1 cellular context compared by ENCODE assay signal in genomic region chr1:30892671-30893073, GRCh38.
TF ChIP-seq lines count a peak whose summit lies in the region.

No MANE protein-coding gene starts in this region.

TF ChIP-seq in HepG2, 621 proteins besides CTCF, POLR2A, EP300 and RAD21 (continued from another document and continues in another):
- no peak for TF ChIP-seq PREB (CRISPR knock-in tag; IDR thresholded peaks at IDR 0.05)
- 0 out of 2 replicates have a peak, but pooled peaks have one; percentile 32 for TF ChIP-seq ARID4A (CRISPR knock-in tag; IDR thresholded peaks at IDR 0.05; ENCODE audit: borderline replicate concordance)
- TF ChIP-seq ELF1 (CRISPR knock-in tag; IDR thresholded peaks at IDR 0.05) = no peak
- no peak for TF ChIP-seq MIER2 (CRISPR knock-in tag; IDR thresholded peaks at IDR 0.05)
- TF ChIP-seq ZNF75D (CRISPR knock-in tag; IDR thresholded peaks at IDR 0.05; ENCODE audit: borderline replicate concordance) = no peak
- TF ChIP-seq ZMYM4 (CRISPR knock-in tag; IDR thresholded peaks at IDR 0.05) = no peak
- no peak for TF ChIP-seq ZNF546 (CRISPR knock-in tag; conservative IDR thresholded peaks at IDR 0.05)
- no peak for TF ChIP-seq ZNF83 (CRISPR knock-in tag; IDR thresholded peaks at IDR 0.05; ENCODE audit: borderline replicate concordance)
- no peak for TF ChIP-seq ZBTB46 (CRISPR knock-in tag; IDR thresholded peaks at IDR 0.05; ENCODE audit: borderline replicate concordance)
- TF ChIP-seq CEBPG (CRISPR knock-in tag; IDR thresholded peaks at IDR 0.05) = peak; percentile 78
- TF ChIP-seq SMARCC2 (IDR thresholded peaks at IDR 0.05) = no peak
- no peak for TF ChIP-seq IRF1 (CRISPR knock-in tag; IDR thresholded peaks at IDR 0.05; ENCODE audit: low read depth)
- no peak for TF ChIP-seq ZNF513 (CRISPR knock-in tag; conservative IDR thresholded peaks at IDR 0.05)
- no peak for TF ChIP-seq ZBTB8A (CRISPR knock-in tag; IDR thresholded peaks at IDR 0.05; ENCODE audit: borderline replicate concordance, low read depth)
- TF ChIP-seq HMG20B (CRISPR knock-in tag; conservative IDR thresholded peaks at IDR 0.05) = no peak
- no peak for TF ChIP-seq NCOA1 (CRISPR knock-in tag; IDR thresholded peaks at IDR 0.05)
- TF ChIP-seq NR2F2 (IDR thresholded peaks at IDR 0.05; ENCODE audit: borderline replicate concordance, low read depth) = peak; percentile 81
- TF ChIP-seq PBX3 (CRISPR knock-in tag; IDR thresholded peaks at IDR 0.05; ENCODE audit: borderline replicate concordance) = no peak
- peak; percentile 25; the same call in 1 of the 2 replicates for TF ChIP-seq ZNF792 (CRISPR knock-in tag; IDR thresholded peaks at IDR 0.05)
- no peak for TF ChIP-seq KDM4B (CRISPR knock-in tag; IDR thresholded peaks at IDR 0.05)
- no peak for TF ChIP-seq MLX (CRISPR knock-in tag; IDR thresholded peaks at IDR 0.05)
- TF ChIP-seq JUND (CRISPR knock-in tag; IDR thresholded peaks at IDR 0.05) = peak; percentile 59; the same call in 1 of the 2 replicates
- TF ChIP-seq POGZ (CRISPR knock-in tag; IDR thresholded peaks at IDR 0.05) = no peak
- TF ChIP-seq RCOR2 (CRISPR knock-in tag; IDR thresholded peaks at IDR 0.05) = 0 out of 2 replicates have a peak, but pooled peaks have one; percentile 36
- peak; percentile 87 to 93; a peak in 3 of 4 replicates for TF ChIP-seq NR2F1 (CRISPR knock-in tag; IDR thresholded peaks at IDR 0.05)
- TF ChIP-seq HDAC6 (IDR thresholded peaks at IDR 0.05; ENCODE audit: low read depth, low read length) = no peak
- no peak for TF ChIP-seq CC2D1A (CRISPR knock-in tag; IDR thresholded peaks at IDR 0.05)
- TF ChIP-seq ZNF136 (CRISPR knock-in tag; IDR thresholded peaks at IDR 0.05; ENCODE audit: low read depth) = no peak
- no peak for TF ChIP-seq GPBP1L1 (CRISPR knock-in tag; IDR thresholded peaks at IDR 0.05)
- TF ChIP-seq TSC22D2 (CRISPR knock-in tag; IDR thresholded peaks at IDR 0.05; ENCODE audit: borderline replicate concordance) = no peak
- TF ChIP-seq GFI1 (CRISPR knock-in tag; IDR thresholded peaks at IDR 0.05; ENCODE audit: borderline replicate concordance) = no peak
- TF ChIP-seq ZFP90 (CRISPR knock-in tag; IDR thresholded peaks at IDR 0.05; ENCODE audit: borderline replicate concordance) = no peak
- TF ChIP-seq ZNF138 (CRISPR knock-in tag; IDR thresholded peaks at IDR 0.05; ENCODE audit: low read depth) = no peak
- no peak for TF ChIP-seq NFATC3 (CRISPR knock-in tag; IDR thresholded peaks at IDR 0.05)
- TF ChIP-seq TARDBP (CRISPR knock-in tag; IDR thresholded peaks at IDR 0.05) = no peak; the same call in 1 of the 2 replicates
- TF ChIP-seq ZNF883 (CRISPR knock-in tag; IDR thresholded peaks at IDR 0.05; ENCODE audit: not compliant biosample characterization) = no peak
- no peak for TF ChIP-seq SP2 (CRISPR knock-in tag; IDR thresholded peaks at IDR 0.05)
- TF ChIP-seq AGO2 (optimal IDR thresholded peaks at IDR 0.05; ENCODE audit: low read depth, low read length) = no peak
- no peak for TF ChIP-seq NBN (conservative IDR thresholded peaks at IDR 0.05)
- TF ChIP-seq MYPOP (CRISPR knock-in tag; IDR thresholded peaks at IDR 0.05) = 0 out of 2 replicates have a peak, but pooled peaks have one; percentile 40
- TF ChIP-seq FOXA1 (IDR thresholded peaks at IDR 0.05) = no peak
- no peak for TF ChIP-seq FOXA1 (CRISPR knock-in tag; IDR thresholded peaks at IDR 0.05)
- no peak for TF ChIP-seq EHMT2 (IDR thresholded peaks at IDR 0.05; ENCODE audit: borderline replicate concordance, low read depth, low read length)
- TF ChIP-seq ZSCAN30 (CRISPR knock-in tag; IDR thresholded peaks at IDR 0.05) = no peak
- TF ChIP-seq ZNF747 (CRISPR knock-in tag; IDR thresholded peaks at IDR 0.05; ENCODE audit: borderline replicate concordance) = no peak
- TF ChIP-seq ZNF280B (CRISPR knock-in tag; IDR thresholded peaks at IDR 0.05; ENCODE audit: borderline replicate concordance) = no peak
- no peak for TF ChIP-seq MTERF4 (CRISPR knock-in tag; IDR thresholded peaks at IDR 0.05)
- TF ChIP-seq RBM39 (IDR thresholded peaks at IDR 0.05; ENCODE audit: low read depth, low read length, poor library complexity, severe bottlenecking) = no peak
- TF ChIP-seq ZBTB26 (CRISPR knock-in tag; IDR thresholded peaks at IDR 0.05; ENCODE audit: borderline replicate concordance) = no peak
- no peak for TF ChIP-seq ZNF772 (CRISPR knock-in tag; IDR thresholded peaks at IDR 0.05)
- no peak for TF ChIP-seq SRSF4 (IDR thresholded peaks at IDR 0.05; ENCODE audit: low read depth, low read length, poor library complexity, severe bottlenecking)
- TF ChIP-seq ARHGAP35 (CRISPR knock-in tag; IDR thresholded peaks at IDR 0.05; ENCODE audit: borderline replicate concordance) = no peak
